ENCODE assay signal across 2 cellular contexts in the genomic region with DNA sequence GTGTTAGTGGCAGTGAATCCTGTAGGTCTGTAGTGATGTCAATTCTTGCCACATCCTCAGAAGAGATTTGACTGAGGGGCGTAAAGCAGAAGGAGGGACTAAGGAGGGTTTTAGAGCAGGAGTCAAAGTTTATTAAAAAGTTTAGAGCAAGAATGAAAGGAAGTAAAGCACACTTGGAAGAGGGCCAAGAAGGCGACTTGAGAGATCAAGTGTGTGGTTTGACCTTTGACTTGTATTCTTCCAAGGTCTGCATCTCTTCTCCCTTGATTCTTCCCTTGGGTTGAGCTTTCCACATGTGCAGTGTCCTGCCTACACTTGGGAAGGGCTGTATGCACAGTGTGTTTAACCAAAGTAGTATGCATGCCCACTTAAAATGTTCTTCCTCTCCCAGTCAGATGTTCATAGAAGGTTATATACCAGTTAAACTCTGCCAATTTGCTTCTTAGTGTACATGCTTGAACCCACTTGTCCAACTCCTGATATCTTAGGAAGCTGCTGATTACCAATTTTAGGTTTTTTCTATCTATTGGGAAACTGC.
TF ChIP-seq lines count a peak whose summit lies in the region.

No MANE protein-coding gene starts in this region.

TF ChIP-seq in HCT116, 20 proteins besides CTCF, POLR2A, EP300 and RAD21:
- TF ChIP-seq CBX3 (IDR thresholded peaks at IDR 0.05; ENCODE audit: low read depth) (no peak), YY1 (IDR thresholded peaks at IDR 0.05; ENCODE audit: extremely low read depth, insufficient replicate concordance, low read depth, low read length) (no peak), SRF (IDR thresholded peaks at IDR 0.05; ENCODE audit: low read depth) (no peak), TCF7L2 (IDR thresholded peaks at IDR 0.05; ENCODE audit: borderline replicate concordance, extremely low read depth, insufficient read depth, insufficient read length) (no peak), EZH2 (IDR thresholded peaks at IDR 0.05) (no peak), JUND (IDR thresholded peaks at IDR 0.05) (no peak)
- TF ChIP-seq, protein P1, sequence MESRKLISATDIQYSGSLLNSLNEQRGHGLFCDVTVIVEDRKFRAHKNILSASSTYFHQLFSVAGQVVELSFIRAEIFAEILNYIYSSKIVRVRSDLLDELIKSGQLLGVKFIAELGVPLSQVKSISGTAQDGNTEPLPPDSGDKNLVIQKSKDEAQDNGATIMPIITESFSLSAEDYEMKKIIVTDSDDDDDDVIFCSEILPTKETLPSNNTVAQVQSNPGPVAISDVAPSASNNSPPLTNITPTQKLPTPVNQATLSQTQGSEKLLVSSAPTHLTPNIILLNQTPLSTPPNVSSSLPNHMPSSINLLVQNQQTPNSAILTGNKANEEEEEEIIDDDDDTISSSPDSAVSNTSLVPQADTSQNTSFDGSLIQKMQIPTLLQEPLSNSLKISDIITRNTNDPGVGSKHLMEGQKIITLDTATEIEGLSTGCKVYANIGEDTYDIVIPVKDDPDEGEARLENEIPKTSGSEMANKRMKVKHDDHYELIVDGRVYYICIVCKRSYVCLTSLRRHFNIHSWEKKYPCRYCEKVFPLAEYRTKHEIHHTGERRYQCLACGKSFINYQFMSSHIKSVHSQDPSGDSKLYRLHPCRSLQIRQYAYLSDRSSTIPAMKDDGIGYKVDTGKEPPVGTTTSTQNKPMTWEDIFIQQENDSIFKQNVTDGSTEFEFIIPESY (IDR thresholded peaks at IDR 0.05; ENCODE audit: extremely low read depth, insufficient replicate concordance, low read length) = no peak
- TF ChIP-seq, protein P2, sequence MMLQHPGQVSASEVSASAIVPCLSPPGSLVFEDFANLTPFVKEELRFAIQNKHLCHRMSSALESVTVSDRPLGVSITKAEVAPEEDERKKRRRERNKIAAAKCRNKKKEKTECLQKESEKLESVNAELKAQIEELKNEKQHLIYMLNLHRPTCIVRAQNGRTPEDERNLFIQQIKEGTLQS (IDR thresholded peaks at IDR 0.05) = no peak
- TF ChIP-seq, protein P3, sequence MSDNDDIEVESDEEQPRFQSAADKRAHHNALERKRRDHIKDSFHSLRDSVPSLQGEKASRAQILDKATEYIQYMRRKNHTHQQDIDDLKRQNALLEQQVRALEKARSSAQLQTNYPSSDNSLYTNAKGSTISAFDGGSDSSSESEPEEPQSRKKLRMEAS (IDR thresholded peaks at IDR 0.05) = no peak

TF ChIP-seq in K562, 482 proteins besides CTCF, POLR2A, EP300 and RAD21:
- TF ChIP-seq NFIC (IDR thresholded peaks at IDR 0.05) (peak; percentile 41), MTA3 (IDR thresholded peaks at IDR 0.05; ENCODE audit: borderline replicate concordance) (no peak), MECOM (CRISPR knock-in tag; IDR thresholded peaks at IDR 0.05) (no peak), SMC3 (conservative IDR thresholded peaks at IDR 0.05; ENCODE audit: insufficient read depth, low read depth, low read length) (no peak), DIDO1 (tag; IDR thresholded peaks at IDR 0.05; ENCODE audit: low read depth) (no peak)
